In genomic region chr6:4809999-4810918, GRCh38 we compare ENCODE assay signal across 8 cellular contexts. TPM values are rescaled to one million over a fixed set of nuclear protein-coding genes. Genes with fewer than 3 reads are reported as not detected.
DNase-seq lines count a peak whose midpoint lies in the region; TF ChIP-seq lines count a peak whose summit lies in the region.
"Had no signal": no experiment of that assay in that cellular context is flagged by ENCODE, and none has a peak within 500 bp of the region (broad histone marks: within the 10 kb centered on the region; RNA-seq: fewer than 3 reads in every experiment).

No MANE protein-coding gene starts in this region.

- no peak overlapping the region for H3K4me3 ChIP-seq in epithelial cell of esophagus (ENCODE audit: low read length)

- TF ChIP-seq CTCF in epithelial cell of esophagus (IDR thresholded peaks at IDR 0.05; ENCODE audit: insufficient read depth, low read depth, low read length, missing control alignments): no peak

- DNase-seq in GM03348 (ENCODE audit: low spot score) (peak; percentile 20), NCI-H69 (lab: John Stamatoyannopoulos, UW) (peak; percentile 7), epithelial cell of esophagus (ENCODE audit: low read depth) (peak; percentile 90), pulmonary artery endothelial cell (ENCODE audit: low read depth, low spot score) (peak; percentile 22), DMS 273 (lab: John Stamatoyannopoulos, UW; ENCODE audit: unreplicated experiment) (no peak), SHP77 (lab: John Stamatoyannopoulos, UW) (no peak)
- DNase-seq in activated CD4-positive, alpha-beta T cell treated with anti-CD3 and anti-CD28 coated beads for 4 hours: no peak
- DNase-seq: NCI-H1417 had no signal

RNA-seq across cellular contexts. Expression of gene CDYL, which starts 34.1 kb away (rescaled TPM):
- 26.7 and 47.2 TPM in 2 replicates for total RNA-seq in pulmonary artery endothelial cell

Comparison
In these comparisons a context has a peak if more than half of its experiments do, and no peak if none do; other contexts are left out.
1. DNase-seq: peak in GM03348 (single experiment), NCI-H69 (single experiment), epithelial cell of esophagus (single experiment) and pulmonary artery endothelial cell (single experiment); none in DMS 273 (single experiment), activated CD4-positive, alpha-beta T cell treated with anti-CD3 and anti-CD28 coated beads for 4 hours (0 of 2) and SHP77 (0 of 2).